10 cellular contexts compared by ENCODE assay signal in the genomic region with DNA sequence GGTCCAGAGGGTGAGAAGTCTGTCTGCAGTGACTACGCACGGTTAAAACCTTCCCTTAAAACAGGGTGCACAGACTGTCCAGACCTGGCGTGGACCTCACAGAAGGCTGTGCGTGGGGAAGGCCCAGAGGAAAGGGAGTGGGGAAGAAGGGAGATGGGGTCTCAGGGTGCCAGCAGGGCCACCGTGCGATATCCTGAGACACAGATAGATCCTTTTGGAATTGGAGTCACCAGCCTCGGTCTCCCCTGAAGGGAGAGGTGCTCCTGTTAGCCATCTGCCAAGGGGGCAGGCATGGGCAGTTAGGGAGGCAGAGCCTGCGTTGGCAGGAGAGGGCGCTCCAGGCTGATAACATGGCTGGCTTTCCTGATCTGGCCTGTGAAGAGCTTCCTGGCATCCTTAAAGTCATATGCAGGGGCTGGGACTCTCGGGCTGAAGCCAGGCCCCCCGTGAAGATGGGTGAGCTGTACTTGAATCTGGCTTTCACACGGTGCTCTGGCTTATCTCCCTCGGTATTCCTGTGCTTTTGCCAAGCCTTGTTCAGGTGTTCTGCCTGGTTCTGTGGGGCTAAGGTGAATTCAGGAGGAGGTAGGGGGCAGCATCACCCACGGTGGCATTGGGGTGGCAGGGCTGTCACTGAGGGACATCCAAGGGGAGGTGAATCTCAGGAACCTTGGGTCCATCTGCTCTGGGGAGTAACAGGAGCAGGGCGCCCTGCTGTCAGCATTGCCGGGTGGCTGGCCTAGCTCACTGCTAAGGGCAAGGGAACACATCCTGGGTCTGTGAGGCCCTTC.
DNase-seq lines count a peak whose midpoint lies in the region; ATAC-seq and TF ChIP-seq lines count a peak whose summit lies in the region.
"Had no signal": no experiment of that assay in that cellular context is flagged by ENCODE, and none has a peak within 500 bp of the region (broad histone marks: within the 10 kb centered on the region; RNA-seq: fewer than 3 reads in every experiment).

No MANE protein-coding gene starts in this region.

- DNase-seq in GM06990 (ENCODE audit: extremely low read depth, insufficient read length) (no peak), NCI-H526 treated with DMSO at 0.1 percent for 48 hours (lab: John Stamatoyannopoulos, UW) (peak; percentile 3), dermis blood vessel endothelial cell (peak; percentile 59), nephron progenitor cell (no peak)
- DNase-seq: activated naive CD8-positive, alpha-beta T cell treated with anti-CD3 and anti-CD28 coated beads, Interleukin-2, amount 10 ng/mL, durations not matched to agents 7 days and 5 days had no signal

- H3K36me3 Mint-ChIP-seq in nephron progenitor cell (ENCODE audit: low read depth): no peaks in the 10 kb centered on the region
- H3K36me3 Mint-ChIP-seq: activated naive CD8-positive, alpha-beta T cell treated with anti-CD3 and anti-CD28 coated beads, Interleukin-2, amount 10 ng/mL, durations not matched to agents 7 days and 5 days had no signal

- H3K27me3 ChIP-seq in GM06990 (replicated peaks; ENCODE audit: control insufficient read depth, insufficient read depth, low read length): peaks cover 2% of the 10 kb centered on the region

- H3K9me3 Mint-ChIP-seq in nephron progenitor cell: peaks cover under 1% of the 10 kb centered on the region
- H3K9me3 Mint-ChIP-seq: activated naive CD8-positive, alpha-beta T cell treated with anti-CD3 and anti-CD28 coated beads, Interleukin-2, amount 10 ng/mL, durations not matched to agents 7 days and 5 days had no signal

- H3K4me3 Mint-ChIP-seq in nephron progenitor cell: no peak overlapping the region
- H3K4me3 Mint-ChIP-seq: activated naive CD8-positive, alpha-beta T cell treated with anti-CD3 and anti-CD28 coated beads, Interleukin-2, amount 10 ng/mL, durations not matched to agents 7 days and 5 days had no signal

- peak; percentile 15 for TF ChIP-seq CTCF in GM06990 (IDR thresholded peaks at IDR 0.05; ENCODE audit: insufficient read depth, low read length, poor library complexity, severe bottlenecking)
- no peak for TF ChIP-seq CTCF in nephron progenitor cell (IDR thresholded peaks at IDR 0.05)

- H3K27me3 Mint-ChIP-seq in nephron progenitor cell (ENCODE audit: low read depth, poor library complexity): peaks cover 8% of the 10 kb centered on the region

- H3K27ac Mint-ChIP-seq in nephron progenitor cell: peak overlapping the region; percentile 88
- H3K27ac Mint-ChIP-seq: activated naive CD8-positive, alpha-beta T cell treated with anti-CD3 and anti-CD28 coated beads, Interleukin-2, amount 10 ng/mL, durations not matched to agents 7 days and 5 days had no signal

- H3K36me3 ChIP-seq in GM06990 (ENCODE audit: control insufficient read depth, insufficient read depth, low read length): no peaks in the 10 kb centered on the region

- H3K4me3 ChIP-seq in GM06990 (replicated peaks; ENCODE audit: low read depth, low read length): no peak overlapping the region
- H3K4me3 ChIP-seq: SK-N-MC had no signal

- peaks cover 43% of the 10 kb centered on the region for H3K4me1 Mint-ChIP-seq in nephron progenitor cell
- H3K4me1 Mint-ChIP-seq: activated naive CD8-positive, alpha-beta T cell treated with anti-CD3 and anti-CD28 coated beads, Interleukin-2, amount 10 ng/mL, durations not matched to agents 7 days and 5 days had no signal

- ATAC-seq in GM19397 (IDR thresholded peaks at IDR 0.05; ENCODE audit: unreplicated experiment) (no peak), GM18520 (IDR thresholded peaks at IDR 0.05; ENCODE audit: unreplicated experiment) (no peak), HG02938 (IDR thresholded peaks at IDR 0.05; ENCODE audit: unreplicated experiment) (no peak), GM19395 (IDR thresholded peaks at IDR 0.05; ENCODE audit: unreplicated experiment) (no peak)

Comparison
In these comparisons a context has a peak if more than half of its experiments do, and no peak if none do; other contexts are left out.
1. DNase-seq: peak in NCI-H526 treated with DMSO at 0.1 percent for 48 hours (single experiment) and dermis blood vessel endothelial cell (single experiment); none in GM06990 (single experiment) and nephron progenitor cell (single experiment).